Comparison of ENCODE assay signal across 1 cellular context in the genomic region with DNA sequence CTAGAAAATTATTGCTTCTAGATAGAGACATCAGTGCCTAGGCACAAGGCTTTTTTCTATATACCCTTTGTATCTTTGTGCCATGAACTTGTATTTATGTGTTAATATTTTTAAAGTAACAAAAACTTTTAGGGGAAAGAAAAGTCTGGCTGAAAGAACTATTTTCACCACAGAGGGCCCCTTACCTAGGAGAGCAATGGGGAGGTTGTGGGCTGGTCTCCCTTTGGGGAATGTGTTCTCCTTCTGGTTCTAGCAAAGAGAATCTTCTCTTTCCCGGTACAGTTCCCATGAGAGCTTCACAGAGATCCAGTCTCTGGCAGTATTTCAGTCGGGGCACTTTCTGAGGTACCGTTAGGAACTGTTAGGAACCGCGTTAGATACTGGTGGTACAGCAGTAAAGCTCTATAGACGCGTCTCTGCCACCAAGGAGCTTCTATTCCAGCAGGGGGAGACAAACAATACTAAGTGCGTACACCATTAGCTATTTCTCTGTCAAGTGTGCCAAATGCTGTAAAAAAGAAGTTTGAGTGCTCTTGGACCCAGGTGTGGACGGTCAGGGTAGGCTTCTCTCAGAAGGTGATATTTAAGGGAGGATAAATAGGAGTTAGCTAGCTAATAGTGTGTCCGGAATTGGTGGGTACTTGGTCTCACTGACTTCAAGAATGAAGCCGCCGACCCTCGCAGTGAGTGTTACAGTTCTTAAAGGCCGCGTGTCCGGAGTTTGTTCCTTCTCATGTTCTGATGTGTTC.
TF ChIP-seq lines count a peak whose summit lies in the region.

No MANE protein-coding gene starts in this region.

TF ChIP-seq in H1, 55 proteins besides CTCF, POLR2A, EP300 and RAD21:
- TF ChIP-seq CBX5 (IDR thresholded peaks at IDR 0.05; ENCODE audit: low read depth, low read length): no peak
- no peak for TF ChIP-seq CTBP2 (IDR thresholded peaks at IDR 0.05; ENCODE audit: borderline replicate concordance, insufficient read depth, insufficient read length, low read length)
- no peak for TF ChIP-seq ZNF274 (IDR thresholded peaks at IDR 0.05; ENCODE audit: borderline replicate concordance, extremely low read depth, low read length)
- no peak for TF ChIP-seq TAF1 (IDR thresholded peaks at IDR 0.05; ENCODE audit: low read depth, low read length)
- TF ChIP-seq GTF2F1 (IDR thresholded peaks at IDR 0.05; ENCODE audit: borderline replicate concordance, low read depth, low read length): no peak
- TF ChIP-seq KDM1A (IDR thresholded peaks at IDR 0.05; ENCODE audit: borderline replicate concordance, low read length): no peak
- no peak for TF ChIP-seq ASH2L (IDR thresholded peaks at IDR 0.05; ENCODE audit: low read length)
- TF ChIP-seq HDAC6 (IDR thresholded peaks at IDR 0.05; ENCODE audit: low read depth, low read length): no peak
